Comparison of ENCODE assay signal across 17 cellular contexts in the genomic region with DNA sequence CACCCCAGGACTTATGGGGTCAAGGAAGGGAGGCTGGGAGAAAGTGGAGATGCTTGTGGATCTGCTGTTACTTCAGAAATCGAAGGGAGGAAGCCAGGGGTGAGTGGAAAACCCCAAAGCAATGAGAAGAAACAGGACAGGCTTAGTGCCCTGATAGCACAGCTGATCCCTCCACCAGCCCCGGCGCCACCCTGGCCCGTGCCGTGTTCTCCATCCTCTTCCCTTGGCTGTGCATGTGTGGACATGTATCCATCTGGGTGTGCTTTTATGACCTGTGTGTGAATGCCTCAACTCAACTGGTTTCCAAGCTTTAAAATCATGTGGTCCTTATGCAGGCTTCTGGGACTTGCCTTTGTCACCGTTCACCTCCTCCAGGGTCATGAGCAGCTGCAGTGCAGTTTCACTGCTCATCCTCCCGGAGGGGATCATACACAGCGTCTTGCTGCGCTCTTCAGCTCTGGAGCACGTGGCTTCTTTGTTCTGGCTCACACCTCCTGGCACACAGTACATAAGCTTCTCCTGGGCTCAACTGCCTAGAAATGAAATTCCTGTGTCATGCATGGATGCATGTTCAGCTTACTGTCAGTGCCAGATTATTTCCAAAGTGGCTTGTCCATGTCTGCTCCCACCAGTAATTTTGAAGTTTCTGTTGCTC. TPM values are rescaled to one million over a fixed set of nuclear protein-coding genes. Genes with fewer than 3 reads are reported as not detected.
DNase-seq lines count a peak whose midpoint lies in the region; ATAC-seq and TF ChIP-seq lines count a peak whose summit lies in the region.
"Had no signal": no experiment of that assay in that cellular context is flagged by ENCODE, and none has a peak within 500 bp of the region (broad histone marks: within the 10 kb centered on the region; RNA-seq: fewer than 3 reads in every experiment).

No MANE protein-coding gene starts in this region.

- H3K27me3 ChIP-seq in breast epithelium (no peaks in the 10 kb centered on the region), mesenchymal stem cell (ENCODE audit: control insufficient read depth in 1 of 2, insufficient read depth in 1 of 2, low read length in 2 of 2) (no peaks in the 10 kb centered on the region), stomach smooth muscle (ENCODE audit: control insufficient read depth in 1 of 2, insufficient read depth in 2 of 2, low read length in 2 of 2) (no peaks in the 10 kb centered on the region)
- H3K27me3 ChIP-seq: ascending aorta, right lobe of liver had no signal

- H3K9ac ChIP-seq in mesenchymal stem cell (ENCODE audit: low read length) (no peak overlapping the region), stomach smooth muscle (ENCODE audit: low read length in 2 of 2) (no peak overlapping the region)
- H3K9ac ChIP-seq: GM23248 had no signal

- no peak overlapping the region for H3K14ac ChIP-seq in mesenchymal stem cell (ENCODE audit: low read length in 2 of 2)

- H3K4me1 ChIP-seq in breast epithelium (no peaks in the 10 kb centered on the region), mesenchymal stem cell (ENCODE audit: control insufficient read depth, insufficient read depth, low read depth, low read length) (peaks cover 6% of the 10 kb centered on the region), stomach smooth muscle (ENCODE audit: control insufficient read depth, insufficient read depth, low read length) (peaks cover 67% of the 10 kb centered on the region)

- H3K36me3 ChIP-seq in breast epithelium, result no peaks in the 10 kb centered on the region
- H3K36me3 ChIP-seq in mesenchymal stem cell (ENCODE audit: control insufficient read depth in 1 of 2, insufficient read depth in 2 of 2, low read depth in 1 of 2, low read length in 2 of 2), result peaks cover 44 to 47% of the 10 kb centered on the region in 2 experiments
- peaks cover 0 to 9% of the 10 kb centered on the region in 2 donors for H3K36me3 ChIP-seq in stomach smooth muscle (ENCODE audit: control insufficient read depth in 2 of 2, insufficient read depth in 2 of 2, low read length in 2 of 2)

- H3K4me2 ChIP-seq in mesenchymal stem cell (ENCODE audit: low read length, poor library complexity, severe bottlenecking), result no peak overlapping the region

- H3K4me1 Mint-ChIP-seq in MCF 10A (ENCODE audit: insufficient read depth, unreplicated experiment) (peaks cover 8% of the 10 kb centered on the region), brain (peaks cover 37% of the 10 kb centered on the region), T-cell (no peaks in the 10 kb centered on the region)
- H3K4me1 Mint-ChIP-seq: CD8-positive, alpha-beta memory T cell; naive B cell had no signal

- H3K18ac ChIP-seq in mesenchymal stem cell (ENCODE audit: low read depth in 1 of 2, low read length in 2 of 2), result no peak overlapping the region

- H2BK15ac ChIP-seq in mesenchymal stem cell (ENCODE audit: low read depth, poor library complexity, severe bottlenecking), result peak overlapping the region; percentile 21

- CTCF ChIA-PET in MCF 10A (lab: Yijun Ruan, JAX), result no interaction called here
- CTCF ChIA-PET in T-cell (lab: Charles Lee), result interaction anchor here in 1 of 2 donors (0.6 kb wide), 1 partner anchor 279 kb away, joined by 3 read pairs; no protein-coding TSS in a partner anchor

- H3K4me3 Mint-ChIP-seq in MCF 10A (ENCODE audit: unreplicated experiment) (no peak overlapping the region), brain (no peak overlapping the region), T-cell (no peak overlapping the region)
- H3K4me3 Mint-ChIP-seq: CD8-positive, alpha-beta memory T cell; naive B cell had no signal

- DNase-seq in MCF 10A (ENCODE audit: unreplicated experiment), result no peak
- no peak for DNase-seq in breast epithelium (ENCODE audit: low spot score in 2 of 2)
- DNase-seq in mesenchymal stem cell, result no peak
- DNase-seq in GM03348 (ENCODE audit: low spot score), result no peak
- DNase-seq in T-cell, result no peak
- DNase-seq in NCI-H69 (lab: John Stamatoyannopoulos, UW), result no peak
- DNase-seq: activated effector memory CD4-positive, alpha-beta T cell treated with anti-CD3 and anti-CD28 coated beads, Interleukin-2, amount 50 U/mL, for 16 hours; CD8-positive, alpha-beta memory T cell; EL; GM23248; naive B cell; NCI-H1694 treated with DMSO at 0.1 percent for 48 hours; right lobe of liver; stimulated activated CD4-positive, alpha-beta T cell treated with anti-CD3 and anti-CD28 coated beads, Interleukin-4, amount 100 ng/mL, for 24 hours had no signal

- no peak overlapping the region for H3K4me3 ChIP-seq in breast epithelium
- H3K4me3 ChIP-seq in mesenchymal stem cell (ENCODE audit: insufficient read depth in 1 of 2, low read depth in 1 of 2, low read length in 2 of 2), result no peak overlapping the region
- no peak overlapping the region for H3K4me3 ChIP-seq in stomach smooth muscle (ENCODE audit: low read length in 2 of 2)
- H3K4me3 ChIP-seq: ascending aorta, GM23248, right lobe of liver had no signal

- H3K4ac ChIP-seq in mesenchymal stem cell (ENCODE audit: low read depth in 1 of 2, low read length in 2 of 2), result no peak overlapping the region

- H3K79me1 ChIP-seq in mesenchymal stem cell (replicated peaks; ENCODE audit: low read length, poor library complexity, severe bottlenecking), result peaks cover 6% of the 10 kb centered on the region

- no peak for ATAC-seq in T-cell (replicated peaks in 1 of 4)

- no peak for TF ChIP-seq POLR2A in breast epithelium (IDR thresholded peaks at IDR 0.05)

- no peak overlapping the region for H2BK120ac ChIP-seq in mesenchymal stem cell (ENCODE audit: low read depth, low read length)

- H3K27ac Mint-ChIP-seq in MCF 10A (ENCODE audit: low read depth, unreplicated experiment) (peak overlapping the region; percentile 67), brain (peak overlapping the region; percentile 89 to 97 (median 94)), T-cell (no peak overlapping the region)

- intact Hi-C loops in MCF 10A (cut with micrococcal nuclease), result no loop called here
- intact Hi-C loops in breast epithelium (cut with DNase I; ENCODE audit: low total_unique reads), result no loop called here

- peaks cover 48% of the 10 kb centered on the region for H3K36me3 Mint-ChIP-seq in MCF 10A (ENCODE audit: insufficient read depth, unreplicated experiment)
- H3K36me3 Mint-ChIP-seq in brain, result peaks cover 36% of the 10 kb centered on the region
- peaks cover 44% of the 10 kb centered on the region for H3K36me3 Mint-ChIP-seq in T-cell

- H3K27me3 Mint-ChIP-seq in MCF 10A (ENCODE audit: insufficient read depth, unreplicated experiment) (no peaks in the 10 kb centered on the region), brain (no peaks in the 10 kb centered on the region), T-cell (no peaks in the 10 kb centered on the region)
- H3K27me3 Mint-ChIP-seq: CD8-positive, alpha-beta memory T cell; naive B cell had no signal

- H3K9me3 Mint-ChIP-seq in MCF 10A (ENCODE audit: unreplicated experiment) (no peaks in the 10 kb centered on the region), brain (peaks cover 0 to 2% (median 0%) of the 10 kb centered on the region in 5 experiments), T-cell (no peaks in the 10 kb centered on the region)
- H3K9me3 Mint-ChIP-seq: CD8-positive, alpha-beta memory T cell; naive B cell had no signal

- H4K91ac ChIP-seq in mesenchymal stem cell (ENCODE audit: low read length), result no peak overlapping the region

- TF ChIP-seq CTCF in MCF 10A (IDR thresholded peaks at IDR 0.05; ENCODE audit: unreplicated experiment), result no peak
- no peak for TF ChIP-seq CTCF in breast epithelium (IDR thresholded peaks at IDR 0.05)
- TF ChIP-seq CTCF in brain (conservative IDR thresholded peaks at IDR 0.05), result no peak

- no peak overlapping the region for H3K23ac ChIP-seq in mesenchymal stem cell (ENCODE audit: low read length in 2 of 2)

- H3K27ac ChIP-seq in breast epithelium (no peak overlapping the region), mesenchymal stem cell (ENCODE audit: low read length, poor library complexity, severe bottlenecking) (no peak overlapping the region), stomach smooth muscle (ENCODE audit: low read length) (peak overlapping the region; percentile 46)
- H3K27ac ChIP-seq: ascending aorta, GM23248, right lobe of liver had no signal

- H3K9me3 ChIP-seq in breast epithelium, result no peaks in the 10 kb centered on the region
- H3K9me3 ChIP-seq in mesenchymal stem cell (ENCODE audit: control insufficient read depth, low read length), result no peaks in the 10 kb centered on the region
- no peaks in the 10 kb centered on the region for H3K9me3 ChIP-seq in stomach smooth muscle (ENCODE audit: control insufficient read depth in 2 of 2, low read length in 2 of 2)
- H3K9me3 ChIP-seq: ascending aorta, right lobe of liver had no signal

- H2AFZ ChIP-seq in mesenchymal stem cell (ENCODE audit: low read depth, low read length), result no peak overlapping the region
- H2AFZ ChIP-seq: GM23248 had no signal

- BruUV-seq in MCF 10A (replicated peaks; lab: Mats Ljungman, UMichigan), result no TSS peak

- POLR2A ChIA-PET in MCF 10A (lab: Yijun Ruan, JAX) (interaction anchor here (1.8 kb wide), 1 partner anchor 9 kb away, joined by 5 read pairs; no protein-coding TSS in a partner anchor), T-cell (lab: Charles Lee) (no interaction called here)

- H2BK5ac ChIP-seq in mesenchymal stem cell (ENCODE audit: low read depth, low read length, poor library complexity, severe bottlenecking), result no peak overlapping the region

- H2BK12ac ChIP-seq in mesenchymal stem cell (ENCODE audit: low read length in 2 of 2), result no peak overlapping the region

- H2AK5ac ChIP-seq in mesenchymal stem cell (ENCODE audit: low read length, severe bottlenecking), result no peak overlapping the region

- H4K8ac ChIP-seq in mesenchymal stem cell (ENCODE audit: low read length), result peak overlapping the region; percentile 53

- WGBS in mesenchymal stem cell, result 97% methylated on average over 10 of the region's 10 CpGs

RNA-seq across cellular contexts. Expression of a gene that starts 58.2 kb away (rescaled TPM):
- total RNA-seq in MCF 10A (2022) (16.3 and 16.6 TPM in 2 replicates), breast epithelium (10 to 100 TPM in 2 of 3 donors, 1 to 10 TPM in 1; 5.8 to 22.8 (median 12.1) TPM), T-cell (1 to 10 TPM; 7.5 to 9.6 (median 8.3) TPM)
- 6.9 TPM for polyA plus RNA-seq in brain (ENCODE audit: insufficient read depth, low read depth, low replicate concordance)
- polyA plus RNA-seq in mesenchymal stem cell (2013, experiment 1 of 2), result 4.5 TPM
- 4.7 TPM for polyA plus RNA-seq in mesenchymal stem cell (2013, experiment 2 of 2)

Comparison
In these comparisons a context has a peak if more than half of its experiments do, and no peak if none do; other contexts are left out.
1. H3K27ac Mint-ChIP-seq: peak in MCF 10A (single experiment) and brain (5 of 5); none in T-cell (0 of 2).